1 cellular context compared by ENCODE assay signal in genomic region chr15:60370804-60371700, GRCh38.
A peak's percentile ranks its signal among the peaks of the same experiment; 100 is the strongest.
TF ChIP-seq lines count a peak whose summit lies in the region.

No MANE protein-coding gene starts in this region.

TF ChIP-seq in A549, 52 proteins besides CTCF, POLR2A, EP300 and RAD21 (continued from another document):
- TF ChIP-seq ATOH8 (CRISPR knock-in tag; IDR thresholded peaks at IDR 0.05; ENCODE audit: low read depth) (peak; percentile 69; the same call in 1 of the 2 replicates), NPAS2 (CRISPR knock-in tag; IDR thresholded peaks at IDR 0.05; ENCODE audit: borderline replicate concordance) (no peak), HES2 (IDR thresholded peaks at IDR 0.05) (no peak), ZNF302 (CRISPR knock-in tag; IDR thresholded peaks at IDR 0.05) (no peak; the same call in 1 of the 2 replicates), ZFP36 (IDR thresholded peaks at IDR 0.05; ENCODE audit: borderline replicate concordance, partially characterized antibody) (no peak), SMC3 (IDR thresholded peaks at IDR 0.05) (peak; percentile 47), FOSL2 (IDR thresholded peaks at IDR 0.05) (peak; percentile 93), FOSL2 (CRISPR knock-in tag; IDR thresholded peaks at IDR 0.05) (peak; percentile 96), USF2 (IDR thresholded peaks at IDR 0.05) (no peak), JUNB (IDR thresholded peaks at IDR 0.05) (peak; percentile 98), HOXB13 (CRISPR knock-in tag; IDR thresholded peaks at IDR 0.05; ENCODE audit: low read depth) (no peak), HOXB5 (CRISPR knock-in tag; IDR thresholded peaks at IDR 0.05) (no peak; the same call in none of the 2 replicates), NFE2L2 (conservative IDR thresholded peaks at IDR 0.05; ENCODE audit: low read length) (peak; percentile 52; the same call in 1 of the 2 replicates), E2F6 (IDR thresholded peaks at IDR 0.05; ENCODE audit: borderline replicate concordance, low read depth) (no peak), RNF2 (IDR thresholded peaks at IDR 0.05; ENCODE audit: borderline replicate concordance, low read depth) (no peak), MYC (IDR thresholded peaks at IDR 0.05; ENCODE audit: borderline replicate concordance, low read length) (no peak), HMGXB4 (CRISPR knock-in tag; IDR thresholded peaks at IDR 0.05; ENCODE audit: borderline replicate concordance) (no peak), ZC3H11A (IDR thresholded peaks at IDR 0.05) (no peak)
